In genomic region chr16:89507219-89507833, GRCh38 we compare ENCODE assay signal across 8 cellular contexts. TPM values are rescaled to one million over a fixed set of nuclear protein-coding genes. Genes with fewer than 3 reads are reported as not detected.
A peak's percentile ranks its signal among the peaks of the same experiment; 100 is the strongest.
DNase-seq lines count a peak whose midpoint lies in the region; TF ChIP-seq lines count a peak whose summit lies in the region.

No MANE protein-coding gene starts in this region.

- DNase-seq in NCI-H345 (lab: John Stamatoyannopoulos, UW) (peak; percentile 36), NCI-H345 treated with DMSO at 0.1 percent for 48 hours (lab: John Stamatoyannopoulos, UW; ENCODE audit: unreplicated experiment) (no peak), SJCRH30 (no peak), epithelial cell of proximal tubule (ENCODE audit: low read depth) (no peak), T-helper 9 cell (no peak), NCI-H1436 treated with DMSO at 0.1 percent for 48 hours (lab: John Stamatoyannopoulos, UW) (no peak)
- DNase-seq in activated CD4-positive, CD25-positive, alpha-beta regulatory T cell treated with anti-CD3 and anti-CD28 coated beads, Interleukin-2, amount 50 U/mL, for 72 hours: no peak

- H3K36me3 ChIP-seq in SJCRH30: peaks cover 21% of the 10 kb centered on the region
- peaks cover 21% of the 10 kb centered on the region for H3K36me3 ChIP-seq in neuron (ENCODE audit: insufficient read depth, low read length)

- no peak for TF ChIP-seq CTCF in epithelial cell of proximal tubule (conservative IDR thresholded peaks at IDR 0.05; ENCODE audit: low read depth, low read length)

- H3K27me3 ChIP-seq in SJCRH30 (no peaks in the 10 kb centered on the region), neuron (ENCODE audit: insufficient read depth, low read length) (no peaks in the 10 kb centered on the region)

- H3K27ac ChIP-seq in SJCRH30: peak overlapping the region; percentile 95

- H3K4me1 ChIP-seq in SJCRH30 (peaks cover 21% of the 10 kb centered on the region), neuron (ENCODE audit: insufficient read depth, low read length) (peaks cover 21% of the 10 kb centered on the region)

- peak overlapping the region; percentile 97 for H2AFZ ChIP-seq in neuron (ENCODE audit: low read depth, low read length)

- H3K9me3 ChIP-seq in SJCRH30 (replicated peaks) (no peaks in the 10 kb centered on the region), neuron (ENCODE audit: low read length) (no peaks in the 10 kb centered on the region)

- H3K4me3 ChIP-seq in SJCRH30: peak overlapping the region; percentile 99
- H3K4me3 ChIP-seq in epithelial cell of proximal tubule (ENCODE audit: low read depth, low read length): peak overlapping the region; percentile 94
- H3K4me3 ChIP-seq in neuron (ENCODE audit: low read length): peak overlapping the region; percentile 65

RNA-seq across cellular contexts. Expression of gene SPG7, which starts 0.9 kb away (rescaled TPM):
- total RNA-seq in SJCRH30 (2014; rRNA removed; shearing (Covaris generic)): 137 and 161 TPM in 2 replicates
- total RNA-seq in epithelial cell of proximal tubule: 66.7 and 122 TPM in 2 replicates

RNA-seq across cellular contexts. Expression of gene ANKRD11, which starts 17.0 kb away (rescaled TPM):
- total RNA-seq in SJCRH30 (2014; rRNA removed; shearing (Covaris generic)): 105 and 116 TPM in 2 replicates
- 44.3 and 50.8 TPM in 2 replicates for total RNA-seq in epithelial cell of proximal tubule

RNA-seq across cellular contexts. Expression of gene RPL13, which starts 53.2 kb away (rescaled TPM):
- total RNA-seq in SJCRH30 (2014; rRNA removed; shearing (Covaris generic)): 5,665 and 6,596 TPM in 2 replicates
- 5,232 and 9,109 TPM in 2 replicates for total RNA-seq in epithelial cell of proximal tubule
